In the genomic region with DNA sequence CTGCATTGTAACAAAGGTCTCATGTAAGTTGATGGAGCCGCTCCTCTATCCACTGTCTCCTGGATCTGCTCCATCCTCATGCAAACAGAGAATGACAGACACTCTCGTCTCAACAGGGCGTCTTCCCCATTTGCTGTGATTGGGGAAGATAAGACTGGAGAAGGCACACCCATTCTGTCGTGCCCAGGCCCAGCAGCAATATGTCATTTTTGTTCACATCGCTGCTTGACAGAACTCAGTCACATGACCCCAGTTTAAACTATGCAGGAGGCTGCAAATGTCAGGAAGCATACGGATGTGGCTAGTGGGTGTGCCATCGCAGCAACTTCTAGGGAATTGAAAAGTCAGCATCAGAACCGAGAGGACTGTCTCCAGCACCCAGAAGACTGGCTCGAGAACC, we compare ENCODE assay signal across 18 cellular contexts.
DNase-seq lines count a peak whose midpoint lies in the region; FAIRE-seq and TF ChIP-seq lines count a peak whose summit lies in the region.
"Had no signal": no experiment of that assay in that cellular context is flagged by ENCODE, and none has a peak within 500 bp of the region (broad histone marks: within the 10 kb centered on the region; RNA-seq: fewer than 3 reads in every experiment).

No MANE protein-coding gene starts in this region.

- DNase-seq in Caki2 (ENCODE audit: low read depth): peak; percentile 40
- DNase-seq in RCC 7860 (ENCODE audit: low spot score): peak; percentile 14
- DNase-seq in bronchial epithelial cell (ENCODE audit: low read depth): no peak
- DNase-seq in type B pancreatic cell (ENCODE audit: extremely low spot score, unreplicated experiment): no peak
- DNase-seq in posterior cingulate gyrus: no peak
- no peak for DNase-seq in NOMO-1 (lab: John Stamatoyannopoulos, UW; ENCODE audit: unreplicated experiment in 2 of 2)
- DNase-seq in NCI-H1930 (lab: John Stamatoyannopoulos, UW): no peak
- DNase-seq: 8988T; CD8-positive, alpha-beta memory T cell; COR-L47; GDM1; GOT3; H7; HFFc6 had no signal

- no peaks in the 10 kb centered on the region for H3K36me3 Mint-ChIP-seq in type B pancreatic cell
- H3K36me3 Mint-ChIP-seq: CD8-positive, alpha-beta memory T cell had no signal

- peaks cover 10% of the 10 kb centered on the region for H3K27me3 Mint-ChIP-seq in type B pancreatic cell
- H3K27me3 Mint-ChIP-seq: B cell; CD8-positive, alpha-beta memory T cell had no signal

- FAIRE-seq in RCC 7860 (lab: Jason Lieb, UNC) (no peak), bronchial epithelial cell (lab: Jason Lieb, UNC) (peak; percentile 36)
- FAIRE-seq: D721Med, HepG2 had no signal

- TF ChIP-seq CTCF in bronchial epithelial cell (IDR thresholded peaks at IDR 0.05; ENCODE audit: insufficient read depth, low read length, severe bottlenecking): no peak
- no peak for TF ChIP-seq CTCF in type B pancreatic cell (conservative IDR thresholded peaks at IDR 0.05)

- no peak overlapping the region for H3K4me3 ChIP-seq in bronchial epithelial cell (ENCODE audit: low read depth, low read length)
- H3K4me3 ChIP-seq: BLaER1 treated with 17β-estradiol and CSF1 and Interleukin-3, amounts not matched to agents 10 nM and 100 nM had no signal

- H3K36me3 ChIP-seq in bronchial epithelial cell (ENCODE audit: control insufficient read depth, insufficient read depth, low read length): no peaks in the 10 kb centered on the region
- H3K36me3 ChIP-seq: BLaER1 treated with 17β-estradiol and CSF1 and Interleukin-3, amounts not matched to agents 10 nM and 100 nM had no signal

- peak overlapping the region; percentile 35 for H3K27ac Mint-ChIP-seq in type B pancreatic cell
- H3K27ac Mint-ChIP-seq: B cell; CD8-positive, alpha-beta memory T cell; HFFc6 had no signal

- peaks cover 12% of the 10 kb centered on the region for H3K9me3 Mint-ChIP-seq in type B pancreatic cell

- peaks cover 12% of the 10 kb centered on the region for H3K4me1 Mint-ChIP-seq in type B pancreatic cell (ENCODE audit: unreplicated experiment)
- H3K4me1 Mint-ChIP-seq: B cell; CD8-positive, alpha-beta memory T cell had no signal

- no peaks in the 10 kb centered on the region for H3K27me3 ChIP-seq in bronchial epithelial cell (ENCODE audit: control insufficient read depth, insufficient read depth, low read length)
- H3K27me3 ChIP-seq: BLaER1 treated with 17β-estradiol and CSF1 and Interleukin-3, amounts not matched to agents 10 nM and 100 nM had no signal

- in situ Hi-C loops in Caki2 (cut with HindIII; ENCODE audit: low pct_unique_long_range_greater_than_20kb, low sequenced_read_pairs): no loop called here

- intact Hi-C loops in posterior cingulate gyrus (cut with DNase I): no loop called here

- H3K4me3 Mint-ChIP-seq in type B pancreatic cell: no peak overlapping the region
- H3K4me3 Mint-ChIP-seq: B cell; CD8-positive, alpha-beta memory T cell; HFFc6 had no signal

Comparison
In these comparisons a context has a peak if more than half of its experiments do, and no peak if none do; other contexts are left out.
1. DNase-seq: peak in Caki2 (single experiment) and RCC 7860 (single experiment); none in bronchial epithelial cell (single experiment), type B pancreatic cell (single experiment), posterior cingulate gyrus (0 of 10), NOMO-1 (0 of 2) and NCI-H1930 (0 of 2).